In genomic region chr6:30626484-30627366, GRCh38 we compare ENCODE assay signal across 8 cellular contexts. TPM values are rescaled to one million over a fixed set of nuclear protein-coding genes. Genes with fewer than 3 reads are reported as not detected.
DNase-seq lines count a peak whose midpoint lies in the region; ATAC-seq, FAIRE-seq and TF ChIP-seq lines count a peak whose summit lies in the region.

Gene ATAT1, plus strand, starts transcription at chr6:30626874.

- peak within 1 kb of the TSS; percentile 55 for H3K4me3 ChIP-seq in A549
- H3K4me3 ChIP-seq in liver (ENCODE audit: low read depth in 1 of 3, low read length in 3 of 3): peak within 1 kb of the TSS; percentile 60 to 83 (median 61)

- TF ChIP-seq EP300 in A549 (IDR thresholded peaks at IDR 0.05): no peak

- TF ChIP-seq POLR2A in A549 (IDR thresholded peaks at IDR 0.05; ENCODE audit: low read length): peak; percentile 80

- no peak for FAIRE-seq in A549 (lab: Jason Lieb, UNC)

- peak within 1 kb of the TSS; percentile 76 to 98 for H3K27ac ChIP-seq in A549
- peak within 1 kb of the TSS; percentile 69 to 91 for H3K27ac ChIP-seq in liver (ENCODE audit: low read depth in 1 of 2, low read length in 2 of 2)

- CTCF ChIA-PET in A549 (lab: Yijun Ruan, JAX): interaction anchor here (1.0 to 1.6 kb wide), 4 partner anchors 9 to 52 kb away, joined by 3 to 5 read pairs (median 4); partner anchors contain the start of genes DHX16, MRPS18B and PPP1R10

- H3K36me3 ChIP-seq in liver (ENCODE audit: control insufficient read depth in 4 of 4, insufficient read depth in 3 of 4, low read depth in 1 of 4, low read length in 3 of 4): peaks cover 13 to 43% (median 28%) of the 10 kb centered on the region in 4 donors

- H3K4me1 ChIP-seq in A549 (peaks cover 13% of the 10 kb centered on the region), liver (ENCODE audit: control insufficient read depth in 4 of 4, insufficient read depth in 4 of 4, low read length in 3 of 4) (peaks cover 1 to 20% (median 12%) of the 10 kb centered on the region in 4 donors)

- peak within 1 kb of the TSS; percentile 85 for H3K4me3 Mint-ChIP-seq in dendritic cell treated with granulocyte-macrophage colony-stimulating factor and Interleukin-4, amounts not matched to agents 40 ng/mL and 50 ng/mL, for 4 days

- no peaks in the 10 kb centered on the region for H3K27me3 Mint-ChIP-seq in dendritic cell treated with granulocyte-macrophage colony-stimulating factor and Interleukin-4, amounts not matched to agents 40 ng/mL and 50 ng/mL, for 4 days

- peaks cover 88% of the 10 kb centered on the region for H3K36me3 Mint-ChIP-seq in dendritic cell treated with granulocyte-macrophage colony-stimulating factor and Interleukin-4, amounts not matched to agents 40 ng/mL and 50 ng/mL, for 4 days (ENCODE audit: low read depth)

- POLR2A ChIA-PET in A549 (lab: Yijun Ruan, JAX): interaction anchor here (1.9 kb wide), 1 partner anchor 9 kb away, joined by 7 read pairs; the partner anchor contains the start of genes MRPS18B and PPP1R10

- ATAC-seq in A549 (peak; percentile 98 to 99), GM18868 (IDR thresholded peaks at IDR 0.05; ENCODE audit: unreplicated experiment) (peak; percentile 76), HG03139 (IDR thresholded peaks at IDR 0.05; ENCODE audit: unreplicated experiment) (peak; percentile 81)

- peak within 1 kb of the TSS; percentile 64 to 84 for H3K9ac ChIP-seq in liver (ENCODE audit: low read depth in 1 of 2, low read length in 2 of 2)

- H3K9me3 ChIP-seq in A549 (no peaks in the 10 kb centered on the region), liver (ENCODE audit: control insufficient read depth in 4 of 4, low read length in 3 of 4) (no peaks in the 10 kb centered on the region)

- peak within 1 kb of the TSS; percentile 90 for H3K27ac Mint-ChIP-seq in dendritic cell treated with granulocyte-macrophage colony-stimulating factor and Interleukin-4, amounts not matched to agents 40 ng/mL and 50 ng/mL, for 4 days

- H3K27me3 ChIP-seq in liver (ENCODE audit: control insufficient read depth in 4 of 4, insufficient read depth in 4 of 4, low read length in 3 of 4): no peaks in the 10 kb centered on the region

- no peaks in the 10 kb centered on the region for H3K9me3 Mint-ChIP-seq in dendritic cell treated with granulocyte-macrophage colony-stimulating factor and Interleukin-4, amounts not matched to agents 40 ng/mL and 50 ng/mL, for 4 days

- DNase-seq in A549 (ENCODE audit: low read depth in 1 of 2, low spot score in 1 of 2): peak; percentile 80 to 82
- peak; percentile 29 for DNase-seq in NCI-H526 treated with DMSO at 0.1 percent for 48 hours (lab: John Stamatoyannopoulos, UW)
- peak; percentile 74 to 80 for DNase-seq in activated CD4-positive, alpha-beta T cell treated with anti-CD3 and anti-CD28 coated beads, Interleukin-2, amount 50 U/mL, for 24 hours (ENCODE audit: low read depth in 1 of 2, low spot score in 1 of 2)
- DNase-seq in stimulated activated CD4-positive, alpha-beta T cell treated with anti-CD3 and anti-CD28 coated beads, Interleukin-4, amount 100 ng/mL, for 1 hour: peak; percentile 89

- TF ChIP-seq RAD21 in A549 (conservative IDR thresholded peaks at IDR 0.05 in 1 of 2, IDR thresholded peaks at IDR 0.05 in 1 of 2): no peak
- peak; percentile 24 to 54 for TF ChIP-seq RAD21 in liver (IDR thresholded peaks at IDR 0.05)

- intact Hi-C loops in dendritic cell treated with granulocyte-macrophage colony-stimulating factor and Interleukin-4, amounts not matched to agents 40 ng/mL and 50 ng/mL, for 4 days (cut with micrococcal nuclease): loop anchor here (1.0 to 5.0 kb wide), 2 partner anchors 8 to 46 kb away; partner anchors contain the start of gene DHX16

- TF ChIP-seq CTCF in A549 (IDR thresholded peaks at IDR 0.05): 0 out of 3 replicates have a peak, but pooled peaks have one; percentile 9
- peak; percentile 22 for TF ChIP-seq CTCF in liver (IDR thresholded peaks at IDR 0.05; ENCODE audit: low read depth, low read length, missing input control)

- WGBS in A549 (ENCODE audit: missing lambda C conversion rate): 4% methylated on average over 30 of the region's 36 CpGs
- 5% methylated on average over 36 of the region's 36 CpGs for WGBS in liver

- peak within 1 kb of the TSS; percentile 81 for H3K4me2 ChIP-seq in A549

- H3K4me1 Mint-ChIP-seq in dendritic cell treated with granulocyte-macrophage colony-stimulating factor and Interleukin-4, amounts not matched to agents 40 ng/mL and 50 ng/mL, for 4 days (ENCODE audit: low read depth): peaks cover 36% of the 10 kb centered on the region

TF ChIP-seq in A549, 52 proteins besides CTCF, POLR2A, EP300 and RAD21 (continues in another document):
- TF ChIP-seq ZFP36 (IDR thresholded peaks at IDR 0.05; ENCODE audit: borderline replicate concordance, partially characterized antibody) (no peak), ZSCAN20 (CRISPR knock-in tag; IDR thresholded peaks at IDR 0.05) (no peak), HDAC2 (IDR thresholded peaks at IDR 0.05) (no peak), PBX3 (IDR thresholded peaks at IDR 0.05) (peak; percentile 90), KDM1A (IDR thresholded peaks at IDR 0.05; ENCODE audit: low read depth) (no peak)

TF ChIP-seq in liver, 16 proteins besides CTCF, POLR2A, EP300 and RAD21:
- peak; percentile 38 for TF ChIP-seq YY1 (IDR thresholded peaks at IDR 0.05)
- peak; percentile 73 to 91 for TF ChIP-seq GABPA (IDR thresholded peaks at IDR 0.05 in 1 of 2, conservative IDR thresholded peaks at IDR 0.05 in 1 of 2)
- TF ChIP-seq HNF4A (conservative IDR thresholded peaks at IDR 0.05): peak; percentile 59 to 73
- TF ChIP-seq MAX (IDR thresholded peaks at IDR 0.05): no peak
- peak; percentile 40 to 78 for TF ChIP-seq RXRA (IDR thresholded peaks at IDR 0.05)
- TF ChIP-seq ZBTB33 (IDR thresholded peaks at IDR 0.05): no peak
- TF ChIP-seq NR2F2 (IDR thresholded peaks at IDR 0.05): peak; percentile 93
- TF ChIP-seq SP1 (IDR thresholded peaks at IDR 0.05): peak; percentile 62
- no peak for TF ChIP-seq TAF1 (conservative IDR thresholded peaks at IDR 0.05)
- peak; percentile 72 for TF ChIP-seq HNF4G (IDR thresholded peaks at IDR 0.05)

RNA-seq across cellular contexts. Expression of gene ATAT1, which starts in this region (rescaled TPM):
- polyA plus RNA-seq in A549 (2011; rRNA removed) (7.4 and 9.3 TPM in 2 replicates), A549 (2017; fragmentation: RNase III; extraction: RNeasy Plus Mini Kit Qiagen cat#74134 plus additional on column Dnase treatment) (8.6 to 9.3 TPM (median 8.6 TPM) in 3 replicates), liver (1 to 10 TPM; 2.6 to 5.4 TPM)
- polyA plus RNA-seq in A549 (2012; cell fraction: cytosol; rRNA removed): 8.0 and 9.3 TPM in 2 replicates
- 16.6 and 20.6 TPM in 2 replicates for polyA plus RNA-seq in A549 (2012; cell fraction: nucleus; rRNA removed)
- polyA minus RNA-seq in A549 (2011; rRNA and poly(A)+ RNA removed): 5.5 and 10.0 TPM in 2 replicates
- total RNA-seq in liver: 1 to 10 TPM; 2.1 to 3.3 TPM

Comparison
In these comparisons a context has a peak if more than half of its experiments do, and no peak if none do; other contexts are left out.
1. Peak in every context shown above with its lines: DNase-seq, ATAC-seq, H3K4me3 ChIP-seq and H3K27ac ChIP-seq.
2. DNase-seq: peak in every context shown above with its lines; median percentile 89 in stimulated activated CD4-positive, alpha-beta T cell treated with anti-CD3 and anti-CD28 coated beads, Interleukin-4, amount 100 ng/mL, for 1 hour; 81 in A549; 77 in activated CD4-positive, alpha-beta T cell treated with anti-CD3 and anti-CD28 coated beads, Interleukin-2, amount 50 U/mL, for 24 hours; 29 in NCI-H526 treated with DMSO at 0.1 percent for 48 hours.